10 cellular contexts compared by ENCODE assay signal in genomic region chr2:69535739-69536374, GRCh38.
DNase-seq lines count a peak whose midpoint lies in the region; ATAC-seq lines count a peak whose summit lies in the region.
"Had no signal": no experiment of that assay in that cellular context is flagged by ENCODE, and none has a peak within 500 bp of the region (broad histone marks: within the 10 kb centered on the region; RNA-seq: fewer than 3 reads in every experiment).

No MANE protein-coding gene starts in this region.

- ATAC-seq in stimulated activated naive CD8-positive, alpha-beta T cell treated with anti-CD3 and anti-CD28 coated beads, Interleukin-15, Interleukin-2, amounts not matched to agents 100 U/mL and 50 U/mL, for 24 hours, result no peak
- ATAC-seq in HG03342 (IDR thresholded peaks at IDR 0.05; ENCODE audit: unreplicated experiment) (peak; percentile 89), GM19455 (IDR thresholded peaks at IDR 0.05; ENCODE audit: unreplicated experiment) (no peak)
- ATAC-seq in activated naive CD8-positive, alpha-beta T cell treated with anti-CD3 and anti-CD28 coated beads, Interleukin-2, amount 50 U/mL, for 24 hours, result no peak

- peak overlapping the region; percentile 5 for H3K27ac Mint-ChIP-seq in stimulated activated naive CD8-positive, alpha-beta T cell treated with anti-CD3 and anti-CD28 coated beads, Interleukin-15, Interleukin-2, amounts not matched to agents 100 ng/mL and 50 ng/mL, for 24 hours
- peak overlapping the region; percentile 32 for H3K27ac Mint-ChIP-seq in activated naive CD8-positive, alpha-beta T cell treated with anti-CD3 and anti-CD28 coated beads, Interleukin-2, amount 50 U/mL, for 24 hours

- peaks cover 36% of the 10 kb centered on the region for H3K4me1 Mint-ChIP-seq in stimulated activated naive CD8-positive, alpha-beta T cell treated with anti-CD3 and anti-CD28 coated beads, Interleukin-15, Interleukin-2, amounts not matched to agents 100 ng/mL and 50 ng/mL, for 24 hours (ENCODE audit: low read depth)
- peaks cover 35% of the 10 kb centered on the region for H3K4me1 Mint-ChIP-seq in activated naive CD8-positive, alpha-beta T cell treated with anti-CD3 and anti-CD28 coated beads, Interleukin-2, amount 50 U/mL, for 24 hours

- H3K9me3 Mint-ChIP-seq in stimulated activated naive CD8-positive, alpha-beta T cell treated with anti-CD3 and anti-CD28 coated beads, Interleukin-15, Interleukin-2, amounts not matched to agents 100 ng/mL and 50 ng/mL, for 24 hours, result peaks cover 18% of the 10 kb centered on the region
- peaks cover 6% of the 10 kb centered on the region for H3K9me3 Mint-ChIP-seq in activated naive CD8-positive, alpha-beta T cell treated with anti-CD3 and anti-CD28 coated beads, Interleukin-2, amount 50 U/mL, for 24 hours

- peaks cover 71% of the 10 kb centered on the region for H3K36me3 Mint-ChIP-seq in stimulated activated naive CD8-positive, alpha-beta T cell treated with anti-CD3 and anti-CD28 coated beads, Interleukin-15, Interleukin-2, amounts not matched to agents 100 ng/mL and 50 ng/mL, for 24 hours (ENCODE audit: low read depth)
- peaks cover 56% of the 10 kb centered on the region for H3K36me3 Mint-ChIP-seq in activated naive CD8-positive, alpha-beta T cell treated with anti-CD3 and anti-CD28 coated beads, Interleukin-2, amount 50 U/mL, for 24 hours (ENCODE audit: low read depth)

- H3K27me3 Mint-ChIP-seq in stimulated activated naive CD8-positive, alpha-beta T cell treated with anti-CD3 and anti-CD28 coated beads, Interleukin-15, Interleukin-2, amounts not matched to agents 100 ng/mL and 50 ng/mL, for 24 hours, result no peaks in the 10 kb centered on the region
- H3K27me3 Mint-ChIP-seq in activated naive CD8-positive, alpha-beta T cell treated with anti-CD3 and anti-CD28 coated beads, Interleukin-2, amount 50 U/mL, for 24 hours, result no peaks in the 10 kb centered on the region

- no peak for DNase-seq in stimulated activated naive CD8-positive, alpha-beta T cell treated with anti-CD3 and anti-CD28 coated beads, Interleukin-15, Interleukin-2, amounts not matched to agents 100 U/mL and 50 U/mL, for 24 hours
- no peak for DNase-seq in activated naive CD8-positive, alpha-beta T cell treated with anti-CD3 and anti-CD28 coated beads, Interleukin-2, amount 50 U/mL, for 24 hours
- DNase-seq in inferior parietal cortex (ENCODE audit: extremely low spot score) (no peak), NCI-H187 treated with DMSO at 0.1 percent for 48 hours (lab: John Stamatoyannopoulos, UW) (no peak)
- no peak for DNase-seq in stimulated activated naive CD4-positive, alpha-beta T cell treated with Interleukin-2 at 50 U/mL for 16 hours (lab: John Stamatoyannopoulos, UW)
- DNase-seq: C1 segment of cervical spinal cord, NCI-H2029 treated with DMSO at 0.1 percent for 48 hours had no signal

- H3K4me3 Mint-ChIP-seq in stimulated activated naive CD8-positive, alpha-beta T cell treated with anti-CD3 and anti-CD28 coated beads, Interleukin-15, Interleukin-2, amounts not matched to agents 100 ng/mL and 50 ng/mL, for 24 hours, result no peak overlapping the region
- H3K4me3 Mint-ChIP-seq in activated naive CD8-positive, alpha-beta T cell treated with anti-CD3 and anti-CD28 coated beads, Interleukin-2, amount 50 U/mL, for 24 hours, result no peak overlapping the region
